10 cellular contexts compared by ENCODE assay signal in genomic region chr22:42719133-42719532, GRCh38. TPM values are rescaled to one million over a fixed set of nuclear protein-coding genes. Genes with fewer than 3 reads are reported as not detected.
DNase-seq lines count a peak whose midpoint lies in the region; ATAC-seq and TF ChIP-seq lines count a peak whose summit lies in the region.
"Had no signal": no experiment of that assay in that cellular context is flagged by ENCODE, and none has a peak within 500 bp of the region (broad histone marks: within the 10 kb centered on the region; RNA-seq: fewer than 3 reads in every experiment).

No MANE protein-coding gene starts in this region.

- peaks cover 4 to 15% of the 10 kb centered on the region in 2 donors for H3K36me3 Mint-ChIP-seq in CD14-positive monocyte
- H3K36me3 Mint-ChIP-seq in natural killer cell treated with Interleukin-12 subunit alpha and Interleukin-12 subunit beta and Interleukin-15 and Interleukin-18, amount 100 ng/mL, for 72 hours: peaks cover 4% of the 10 kb centered on the region

- peak overlapping the region; percentile 20 for H3K27ac ChIP-seq in epithelial cell of prostate

- H3K4me1 Mint-ChIP-seq in CD14-positive monocyte: peaks cover 14% of the 10 kb centered on the region
- H3K4me1 Mint-ChIP-seq in natural killer cell treated with Interleukin-12 subunit alpha and Interleukin-12 subunit beta and Interleukin-15 and Interleukin-18, amount 100 ng/mL, for 72 hours (ENCODE audit: low read depth in 2 of 2): peaks cover 12 to 15% of the 10 kb centered on the region in 2 donors

- peak overlapping the region; percentile 75 to 81 for H3K4me3 Mint-ChIP-seq in CD14-positive monocyte
- H3K4me3 Mint-ChIP-seq in natural killer cell treated with Interleukin-12 subunit alpha and Interleukin-12 subunit beta and Interleukin-15 and Interleukin-18, amount 100 ng/mL, for 72 hours: peak overlapping the region; percentile 30

- H3K27ac Mint-ChIP-seq in CD14-positive monocyte: no peak overlapping the region
- no peak overlapping the region for H3K27ac Mint-ChIP-seq in natural killer cell treated with Interleukin-12 subunit alpha and Interleukin-12 subunit beta and Interleukin-15 and Interleukin-18, amount 100 ng/mL, for 72 hours

- H3K9me3 Mint-ChIP-seq in CD14-positive monocyte: peaks cover 0 to 18% (median 8%) of the 10 kb centered on the region in 7 donors
- no peaks in the 10 kb centered on the region for H3K9me3 Mint-ChIP-seq in natural killer cell treated with Interleukin-12 subunit alpha and Interleukin-12 subunit beta and Interleukin-15 and Interleukin-18, amount 100 ng/mL, for 72 hours

- no peak for TF ChIP-seq CTCF in CD14-positive monocyte (IDR thresholded peaks at IDR 0.05)

- intact Hi-C loops in CD14-positive monocyte (cut with micrococcal nuclease): no loop called here

- no peak for DNase-seq in CD14-positive monocyte (ENCODE audit: low spot score)
- DNase-seq in NCI-H69 (lab: John Stamatoyannopoulos, UW): peak; percentile 15
- no peak for DNase-seq in epithelial cell of prostate (ENCODE audit: low read depth, low spot score)
- no peak for DNase-seq in natural killer cell treated with Interleukin-12 subunit alpha and Interleukin-12 subunit beta and Interleukin-15 and Interleukin-18, amount 100 ng/mL, for 72 hours (ENCODE audit: low spot score)
- DNase-seq in nucleus accumbens (lab: John Stamatoyannopoulos, UW): no peak
- DNase-seq in NCI-H1436 (lab: John Stamatoyannopoulos, UW): no peak
- no peak for DNase-seq in NCI-H1092 treated with DMSO at 0.1 percent for 48 hours (lab: John Stamatoyannopoulos, UW)
- DNase-seq: NCI-H446 had no signal

- peaks cover 57 to 76% (median 71%) of the 10 kb centered on the region in 3 donors for H3K27me3 Mint-ChIP-seq in CD14-positive monocyte (ENCODE audit: low read depth in 3 of 3)
- peaks cover 34 to 39% of the 10 kb centered on the region in 2 donors for H3K27me3 Mint-ChIP-seq in natural killer cell treated with Interleukin-12 subunit alpha and Interleukin-12 subunit beta and Interleukin-15 and Interleukin-18, amount 100 ng/mL, for 72 hours

- no peak for ATAC-seq in natural killer cell treated with Interleukin-12 subunit alpha and Interleukin-12 subunit beta and Interleukin-15 and Interleukin-18, amount 100 ng/mL, for 72 hours
- ATAC-seq in HG02938 (IDR thresholded peaks at IDR 0.05; ENCODE audit: unreplicated experiment): no peak

RNA-seq across cellular contexts. Expression of gene A4GALT, which starts 1.5 kb away (rescaled TPM):
- polyA plus RNA-seq in CD14-positive monocyte: not detected
- total RNA-seq in natural killer cell treated with Interleukin-12 subunit alpha and Interleukin-12 subunit beta and Interleukin-15 and Interleukin-18, amount 100 ng/mL, for 72 hours: under 1 TPM in 1 of 2 donors, not detected in 1; 0.33 TPM
- polyA plus RNA-seq: neural cell had no signal
